In the genomic region with DNA sequence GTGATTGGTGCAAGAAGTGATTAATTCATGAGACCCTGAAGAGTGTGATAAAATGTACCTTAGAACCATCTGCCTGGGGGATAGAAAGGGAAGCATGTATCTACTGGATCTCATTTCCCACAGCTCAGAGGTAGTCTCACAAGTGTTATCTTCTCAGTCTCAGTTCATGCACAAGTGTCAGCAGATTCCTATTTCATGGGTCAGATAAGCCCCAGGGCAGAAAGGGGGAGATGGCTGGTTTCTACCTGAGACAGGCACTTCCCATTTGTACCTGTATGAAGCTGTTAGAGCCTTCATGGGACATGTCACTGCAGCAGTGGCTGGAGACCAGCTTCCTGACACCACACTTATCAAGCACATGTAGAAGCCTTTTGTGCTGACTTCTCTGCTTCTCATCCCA, we compare ENCODE assay signal across 28 cellular contexts.
"Had no signal": no experiment of that assay in that cellular context is flagged by ENCODE, and none has a peak within 500 bp of the region (broad histone marks: within the 10 kb centered on the region; RNA-seq: fewer than 3 reads in every experiment).

No MANE protein-coding gene starts in this region.

- H3K36me3 ChIP-seq: left lung, lower lobe of right lung, neural progenitor cell, neutrophil, ovary, right atrium auricular region, right lobe of liver, tibial nerve, upper lobe of right lung had no signal

- H3K4me2 ChIP-seq: neural progenitor cell, smooth muscle cell had no signal

- ATAC-seq: left colon; left lung; lower lobe of right lung; natural killer cell; right lobe of liver; stimulated activated memory B cell treated with anti-CD40 and anti-IgM and Interleukin-4, amounts not matched to agents 10 μg/mL and 1 μg/mL and 100 μg/mL, for 72 hours; stimulated activated naive CD8-positive, alpha-beta T cell treated with anti-CD3 and anti-CD28 coated beads, Interleukin-15, amount 100 ng/mL, for 72 hours; upper lobe of right lung had no signal

- H3K4me3 ChIP-seq: left lung, lower lobe of right lung, neural progenitor cell, ovary, right atrium auricular region, right lobe of liver, smooth muscle cell, tibial nerve, upper lobe of right lung had no signal

- H3K4me1 Mint-ChIP-seq: mesothelial cell of epicardium, natural killer cell, nephron progenitor cell, neural progenitor cell had no signal

- H3K27me3 Mint-ChIP-seq: progenitor cell of endocrine pancreas had no signal

- H2AFZ ChIP-seq: neural progenitor cell had no signal

- H3K4me3 Mint-ChIP-seq: mesothelial cell of epicardium; naive B cell; natural killer cell; nephron progenitor cell; neural progenitor cell; stimulated activated memory B cell treated with anti-CD40 and anti-IgM and Interleukin-4, amounts not matched to agents 10 μg/mL and 1 μg/mL and 100 μg/mL, for 72 hours; stimulated activated naive CD8-positive, alpha-beta T cell treated with anti-CD3 and anti-CD28 coated beads, Interleukin-15, amount 100 ng/mL, for 72 hours had no signal

- H3K9me3 ChIP-seq: lower lobe of right lung, neutrophil, right lobe of liver, upper lobe of right lung had no signal

- H3K36me3 Mint-ChIP-seq: natural killer cell had no signal

- H3K4me1 ChIP-seq: left lung, lower lobe of right lung, neural progenitor cell, right atrium auricular region, right lobe of liver, tibial nerve, upper lobe of right lung had no signal

- H3K27me3 ChIP-seq: left lung, neural progenitor cell, neutrophil, ovary, right atrium auricular region, right lobe of liver, tibial nerve, upper lobe of right lung had no signal

- H3K27ac Mint-ChIP-seq: mesothelial cell of epicardium; naive B cell; natural killer cell; nephron progenitor cell; neural progenitor cell; progenitor cell of endocrine pancreas; stimulated activated memory B cell treated with anti-CD40 and anti-IgM and Interleukin-4, amounts not matched to agents 10 μg/mL and 1 μg/mL and 100 μg/mL, for 72 hours; stimulated activated naive CD8-positive, alpha-beta T cell treated with anti-CD3 and anti-CD28 coated beads, Interleukin-15, amount 100 ng/mL, for 72 hours had no signal

- DNase-seq: hippocampal formation; kidney; left colon; left lung; lower lobe of right lung; mesendoderm; naive B cell; natural killer cell; nephron progenitor cell; occipital lobe; ovary; right lobe of liver; stimulated activated CD4-positive, alpha-beta T cell treated with anti-CD3 and anti-CD28 coated beads, Interleukin-1b, Interleukin-23, amount 100 ng/mL, for 48 hours; stimulated activated CD4-positive, alpha-beta T cell treated with anti-CD3 and anti-CD28 coated beads, Interleukin-2, amount 100 ng/mL, for 48 hours; stimulated activated CD4-positive, alpha-beta T cell treated with anti-CD3 and anti-CD28 coated beads, Interleukin-4, amount 100 ng/mL, for 4 hours; stimulated activated CD8-positive, alpha-beta memory T cell treated with anti-CD3 and anti-CD28 coated beads, Interleukin-4, amount 100 ng/mL, for 48 hours; stimulated activated naive CD4-positive, alpha-beta T cell treated with Interleukin-2 at 50 U/mL for 16 hours; stimulated activated naive CD8-positive, alpha-beta T cell treated with anti-CD3 and anti-CD28 coated beads, Interleukin-15, amount 100 ng/mL, for 72 hours; substantia nigra; upper lobe of right lung had no signal

- H3K27ac ChIP-seq: left lung, lower lobe of right lung, neural progenitor cell, neutrophil, ovary, right atrium auricular region, right lobe of liver, tibial nerve, upper lobe of right lung had no signal
